ENCODE assay signal across 9 cellular contexts in genomic region chr22:46776876-46777608, GRCh38. TPM values are rescaled to one million over a fixed set of nuclear protein-coding genes. Genes with fewer than 3 reads are reported as not detected.
DNase-seq lines count a peak whose midpoint lies in the region; ATAC-seq and TF ChIP-seq lines count a peak whose summit lies in the region.
"Had no signal": no experiment of that assay in that cellular context is flagged by ENCODE, and none has a peak within 500 bp of the region (broad histone marks: within the 10 kb centered on the region; RNA-seq: fewer than 3 reads in every experiment).

No MANE protein-coding gene starts in this region.

- peak overlapping the region; percentile 83 for H3K9ac ChIP-seq in OCI-LY3 (ENCODE audit: low read length)

- H3K9me3 ChIP-seq in OCI-LY3 (ENCODE audit: insufficient read depth, low read length) (no peaks in the 10 kb centered on the region), psoas muscle (no peaks in the 10 kb centered on the region)
- H3K9me3 ChIP-seq: Peyer's patch had no signal

- DNase-seq in activated T-cell treated with anti-CD3 and anti-CD28 coated beads, Interleukin-2, amount 50 U/mL, for 72 hours: no peak
- DNase-seq in activated T-cell treated with anti-CD3 and anti-CD28 coated beads, Interleukin-2, amount 50 U/mL, for 48 hours: no peak
- DNase-seq in psoas muscle (no peak), GOT3 (lab: John Stamatoyannopoulos, UW) (no peak), putamen (ENCODE audit: low spot score) (no peak), NK-92 (lab: John Stamatoyannopoulos, UW; ENCODE audit: unreplicated experiment) (no peak)

- intact Hi-C loops in dendritic cell treated with granulocyte-macrophage colony-stimulating factor and Interleukin-4, amounts not matched to agents 40 ng/mL and 50 ng/mL, for 4 days (cut with micrococcal nuclease): no loop called here
- intact Hi-C loops in psoas muscle (cut with DNase I): no loop called here

- TF ChIP-seq CTCF in OCI-LY3 (IDR thresholded peaks at IDR 0.05; ENCODE audit: low read depth, low read length) (no peak), psoas muscle (IDR thresholded peaks at IDR 0.05) (no peak)

- no peaks in the 10 kb centered on the region for H3K27me3 ChIP-seq in OCI-LY3 (ENCODE audit: low read depth, low read length)
- H3K27me3 ChIP-seq in psoas muscle (ENCODE audit: insufficient read depth in 3 of 3, low read length in 2 of 3): no peaks in the 10 kb centered on the region
- H3K27me3 ChIP-seq: Peyer's patch had no signal

- WGBS in psoas muscle, 3 donors: 63 to 75% (median 69%) methylated on average over 18 of the region's 18 CpGs

- no peak for ATAC-seq in activated T-cell treated with anti-CD3 and anti-CD28 coated beads, Interleukin-2, amount 50 U/mL, for 72 hours (replicated peaks in 1 of 2)
- peak in 3 of 4 donors; percentile 34 to 64 (median 47) for ATAC-seq in psoas muscle

- no peaks in the 10 kb centered on the region for H3K27me3 Mint-ChIP-seq in activated T-cell treated with anti-CD3 and anti-CD28 coated beads, Interleukin-2, amount 50 U/mL, for 72 hours (ENCODE audit: low read depth)
- no peaks in the 10 kb centered on the region for H3K27me3 Mint-ChIP-seq in dendritic cell treated with granulocyte-macrophage colony-stimulating factor and Interleukin-4, amounts not matched to agents 40 ng/mL and 50 ng/mL, for 4 days

- H3K36me3 ChIP-seq in OCI-LY3 (replicated peaks; ENCODE audit: low read depth, low read length): peaks cover 52% of the 10 kb centered on the region
- H3K36me3 ChIP-seq in psoas muscle (ENCODE audit: insufficient read depth in 1 of 2, low read depth in 1 of 2): no peaks in the 10 kb centered on the region
- H3K36me3 ChIP-seq: Peyer's patch had no signal

- peak overlapping the region; percentile 74 for H3K4me3 ChIP-seq in OCI-LY3 (ENCODE audit: low read length)
- H3K4me3 ChIP-seq in psoas muscle: no peak overlapping the region
- H3K4me3 ChIP-seq: Peyer's patch had no signal

- no peak overlapping the region for H2AFZ ChIP-seq in OCI-LY3 (ENCODE audit: low read depth, low read length)

- H3K4me2 ChIP-seq in OCI-LY3 (ENCODE audit: low read length): peak overlapping the region; percentile 95

- H3K27ac ChIP-seq in OCI-LY3 (ENCODE audit: low read length): peak overlapping the region; percentile 98
- H3K27ac ChIP-seq in psoas muscle: no peak overlapping the region

- peak overlapping the region; percentile 95 for H3K27ac Mint-ChIP-seq in activated T-cell treated with anti-CD3 and anti-CD28 coated beads, Interleukin-2, amount 50 U/mL, for 72 hours
- H3K27ac Mint-ChIP-seq in dendritic cell treated with granulocyte-macrophage colony-stimulating factor and Interleukin-4, amounts not matched to agents 40 ng/mL and 50 ng/mL, for 4 days: peak overlapping the region; percentile 83

- no peaks in the 10 kb centered on the region for H3K36me3 Mint-ChIP-seq in activated T-cell treated with anti-CD3 and anti-CD28 coated beads, Interleukin-2, amount 50 U/mL, for 72 hours (ENCODE audit: insufficient read depth in 2 of 2)
- H3K36me3 Mint-ChIP-seq in dendritic cell treated with granulocyte-macrophage colony-stimulating factor and Interleukin-4, amounts not matched to agents 40 ng/mL and 50 ng/mL, for 4 days (ENCODE audit: low read depth): peaks cover 72% of the 10 kb centered on the region

- H3K79me2 ChIP-seq in OCI-LY3 (ENCODE audit: low read length): peaks cover 81% of the 10 kb centered on the region

- H3K4me3 Mint-ChIP-seq in activated T-cell treated with anti-CD3 and anti-CD28 coated beads, Interleukin-2, amount 50 U/mL, for 72 hours: peak overlapping the region; percentile 60 to 71
- H3K4me3 Mint-ChIP-seq in dendritic cell treated with granulocyte-macrophage colony-stimulating factor and Interleukin-4, amounts not matched to agents 40 ng/mL and 50 ng/mL, for 4 days: peak overlapping the region; percentile 53

- peaks cover 44% of the 10 kb centered on the region for H4K20me1 ChIP-seq in OCI-LY3 (ENCODE audit: insufficient read depth, low read length)

- no peaks in the 10 kb centered on the region for H3K9me3 Mint-ChIP-seq in activated T-cell treated with anti-CD3 and anti-CD28 coated beads, Interleukin-2, amount 50 U/mL, for 72 hours
- H3K9me3 Mint-ChIP-seq in dendritic cell treated with granulocyte-macrophage colony-stimulating factor and Interleukin-4, amounts not matched to agents 40 ng/mL and 50 ng/mL, for 4 days: no peaks in the 10 kb centered on the region

- H3K4me1 ChIP-seq in OCI-LY3 (ENCODE audit: low read length) (peaks cover 53% of the 10 kb centered on the region), psoas muscle (peaks cover 26% of the 10 kb centered on the region)

- H3K4me1 Mint-ChIP-seq in activated T-cell treated with anti-CD3 and anti-CD28 coated beads, Interleukin-2, amount 50 U/mL, for 72 hours (ENCODE audit: low read depth): peaks cover 62% of the 10 kb centered on the region
- H3K4me1 Mint-ChIP-seq in dendritic cell treated with granulocyte-macrophage colony-stimulating factor and Interleukin-4, amounts not matched to agents 40 ng/mL and 50 ng/mL, for 4 days (ENCODE audit: low read depth): peaks cover 85% of the 10 kb centered on the region

RNA-seq across cellular contexts. Expression of gene TBC1D22A, which starts 14.6 kb away (rescaled TPM):
- 10 to 100 TPM; 29.5 to 34.8 TPM for total RNA-seq in activated T-cell treated with anti-CD3 and anti-CD28 coated beads, Interleukin-2, amount 50 U/mL, for 72 hours
- total RNA-seq in psoas muscle: 10 to 100 TPM; 15.7 to 25.0 (median 20.6) TPM
- polyA plus RNA-seq in psoas muscle: 10 to 100 TPM; 11.7 to 19.0 (median 14.8) TPM

RNA-seq across cellular contexts. Expression of gene CERK, which starts 39.0 kb away (rescaled TPM):
- total RNA-seq in activated T-cell treated with anti-CD3 and anti-CD28 coated beads, Interleukin-2, amount 50 U/mL, for 72 hours: 10 to 100 TPM; 38.6 to 53.1 TPM
- total RNA-seq in psoas muscle: 10 to 100 TPM; 26.9 to 38.1 (median 33.9) TPM
- 10 to 100 TPM; 13.0 to 26.8 (median 24.8) TPM for polyA plus RNA-seq in psoas muscle

Comparison
In these comparisons a context has a peak if more than half of its experiments do, and no peak if none do; other contexts are left out.
1. ATAC-seq: peak in psoas muscle (3 of 4); none in activated T-cell treated with anti-CD3 and anti-CD28 coated beads, Interleukin-2, amount 50 U/mL, for 72 hours (0 of 2).